In genomic region chr10:30637881-30638467, GRCh38 we compare ENCODE assay signal across 8 cellular contexts. TPM values are rescaled to one million over a fixed set of nuclear protein-coding genes. Genes with fewer than 3 reads are reported as not detected.
A peak's percentile ranks its signal among the peaks of the same experiment; 100 is the strongest.
DNase-seq lines count a peak whose midpoint lies in the region; FAIRE-seq and TF ChIP-seq lines count a peak whose summit lies in the region.
"Had no signal": no experiment of that assay in that cellular context is flagged by ENCODE, and none has a peak within 500 bp of the region (broad histone marks: within the 10 kb centered on the region; RNA-seq: fewer than 3 reads in every experiment).

No MANE protein-coding gene starts in this region.

- TF ChIP-seq POLR2A in spleen (IDR thresholded peaks at IDR 0.05) = no peak

- H3K27me3 ChIP-seq in bronchial epithelial cell (ENCODE audit: control insufficient read depth, insufficient read depth, low read length) (peaks cover 2% of the 10 kb centered on the region), osteoblast (ENCODE audit: insufficient read depth, low read length) (no peaks in the 10 kb centered on the region), spleen (replicated peaks in 1 of 7) (peaks cover 0 to 41% (median 0%) of the 10 kb centered on the region in 7 donors), tibial artery (no peaks in the 10 kb centered on the region)

- H3K4me3 ChIP-seq in bronchial epithelial cell (ENCODE audit: low read depth, low read length) (no peak overlapping the region), osteoblast (ENCODE audit: insufficient read depth, low read length) (no peak overlapping the region), spleen (no peak overlapping the region), tibial artery (no peak overlapping the region)

- DNase-seq in EH (ENCODE audit: low read depth) = peak; percentile 91
- DNase-seq in LoVo (ENCODE audit: low spot score) = peak; percentile 50
- peak; percentile 93 for DNase-seq in bronchial epithelial cell (ENCODE audit: low read depth)
- peak; percentile 67 for DNase-seq in osteoblast (ENCODE audit: insufficient read length, low spot score, missing footprints)
- DNase-seq in NCI-H526 treated with DMSO at 0.1 percent for 48 hours (lab: John Stamatoyannopoulos, UW) = no peak
- DNase-seq in spleen = no peak
- no peak for DNase-seq in tibial artery

- H2AFZ ChIP-seq in osteoblast (ENCODE audit: low read length) = no peak overlapping the region

- H3K27ac ChIP-seq in osteoblast (ENCODE audit: low read depth, low read length) (no peak overlapping the region), spleen (no peak overlapping the region), tibial artery (no peak overlapping the region)

- no peaks in the 10 kb centered on the region for H3K9me3 ChIP-seq in osteoblast (ENCODE audit: low read depth, low read length)
- no peaks in the 10 kb centered on the region for H3K9me3 ChIP-seq in spleen
- no peaks in the 10 kb centered on the region for H3K9me3 ChIP-seq in tibial artery

- H3K4me2 ChIP-seq in osteoblast (ENCODE audit: insufficient read depth, low read length) = no peak overlapping the region

- TF ChIP-seq CTCF in bronchial epithelial cell (IDR thresholded peaks at IDR 0.05; ENCODE audit: insufficient read depth, low read length, severe bottlenecking) (no peak), osteoblast (IDR thresholded peaks at IDR 0.05; ENCODE audit: extremely low read depth, low read depth, low read length) (no peak), spleen (IDR thresholded peaks at IDR 0.05 in 8 of 11, conservative IDR thresholded peaks at IDR 0.05 in 3 of 11) (no peak), tibial artery (IDR thresholded peaks at IDR 0.05) (no peak)

- peaks cover 37% of the 10 kb centered on the region for H3K4me1 ChIP-seq in osteoblast (ENCODE audit: insufficient read depth, low read length)
- peaks cover 0 to 3% (median 0%) of the 10 kb centered on the region in 6 donors for H3K4me1 ChIP-seq in spleen
- H3K4me1 ChIP-seq in tibial artery = peaks cover 0 to 13% (median 9%) of the 10 kb centered on the region in 4 donors

- FAIRE-seq in bronchial epithelial cell (lab: Jason Lieb, UNC) = no peak

- WGBS in spleen, 5 donors = 78 to 96% (median 91%) methylated on average over 4 of the region's 4 CpGs

- H3K36me3 ChIP-seq in bronchial epithelial cell (ENCODE audit: control insufficient read depth, insufficient read depth, low read length) = no peaks in the 10 kb centered on the region
- H3K36me3 ChIP-seq in osteoblast (ENCODE audit: insufficient read depth, low read length) = no peaks in the 10 kb centered on the region
- H3K36me3 ChIP-seq in spleen = no peaks in the 10 kb centered on the region
- no peaks in the 10 kb centered on the region for H3K36me3 ChIP-seq in tibial artery

- intact Hi-C loops in spleen (cut with DNase I; ENCODE audit: low total_unique reads) (no loop called here), tibial artery (cut with DNase I; ENCODE audit: low total_unique reads) (no loop called here)

- H3K79me2 ChIP-seq in osteoblast (ENCODE audit: insufficient read depth, low read length) = no peaks in the 10 kb centered on the region

- H4K20me1 ChIP-seq in osteoblast (ENCODE audit: insufficient read depth, low read length) = no peaks in the 10 kb centered on the region

RNA-seq across cellular contexts. Expression of gene LYZL2, which starts 8.4 kb away (rescaled TPM):
- total RNA-seq in bronchial epithelial cell (not detected in 2 replicates), osteoblast (not detected in 2 replicates), spleen (not detected)
- polyA plus RNA-seq in spleen = not detected
- total RNA-seq: glomerular endothelial cell had no signal

Comparison
In these comparisons a context has a peak if more than half of its experiments do, and no peak if none do; other contexts are left out.
1. DNase-seq: peak in EH (single experiment), LoVo (single experiment), bronchial epithelial cell (single experiment) and osteoblast (single experiment); none in NCI-H526 treated with DMSO at 0.1 percent for 48 hours (single experiment), spleen (single experiment) and tibial artery (0 of 2).